Comparison of ENCODE assay signal across 9 cellular contexts in genomic region chr17:27239046-27239445, GRCh38. TPM values are rescaled to one million over a fixed set of nuclear protein-coding genes. Genes with fewer than 3 reads are reported as not detected.
A peak's percentile ranks its signal among the peaks of the same experiment; 100 is the strongest.
DNase-seq lines count a peak whose midpoint lies in the region; ATAC-seq and TF ChIP-seq lines count a peak whose summit lies in the region.
"Had no signal": no experiment of that assay in that cellular context is flagged by ENCODE, and none has a peak within 500 bp of the region (broad histone marks: within the 10 kb centered on the region; RNA-seq: fewer than 3 reads in every experiment).

No MANE protein-coding gene starts in this region.

- no peak overlapping the region for H3K27ac Mint-ChIP-seq in chondrocyte (ENCODE audit: unreplicated experiment)

- peak overlapping the region; percentile 38; the same call in 1 of the 2 replicates for H3K4me3 ChIP-seq in OCI-LY3 (ENCODE audit: low read length)

- H3K27me3 ChIP-seq in OCI-LY3 (ENCODE audit: low read depth, low read length) = peaks cover 62% of the 10 kb centered on the region

- peak; percentile 57 for ATAC-seq in GM21825 (IDR thresholded peaks at IDR 0.05; ENCODE audit: unreplicated experiment)

- H3K27ac ChIP-seq in OCI-LY3 (ENCODE audit: low read length) = no peak overlapping the region
- H3K27ac ChIP-seq: KMS-11 had no signal

- H4K20me1 ChIP-seq in OCI-LY3 (ENCODE audit: insufficient read depth, low read length) = peaks cover 40% of the 10 kb centered on the region

- no peak overlapping the region for H3K9ac ChIP-seq in OCI-LY3 (ENCODE audit: low read length)
- H3K9ac ChIP-seq: KMS-11 had no signal

- H3K4me2 ChIP-seq in OCI-LY3 (ENCODE audit: low read length) = peak overlapping the region; percentile 75
- H3K4me2 ChIP-seq: KMS-11 had no signal

- H3K36me3 ChIP-seq in OCI-LY3 (replicated peaks; ENCODE audit: low read depth, low read length) = no peaks in the 10 kb centered on the region

- H2AFZ ChIP-seq in OCI-LY3 (ENCODE audit: low read depth, low read length) = no peak overlapping the region

- no peak for TF ChIP-seq CTCF in OCI-LY3 (IDR thresholded peaks at IDR 0.05; ENCODE audit: low read depth, low read length)
- no peak for TF ChIP-seq CTCF in chondrocyte (IDR thresholded peaks at IDR 0.05)

- H3K27me3 Mint-ChIP-seq in chondrocyte (ENCODE audit: low read depth) = no peaks in the 10 kb centered on the region

- H3K4me3 Mint-ChIP-seq in chondrocyte (ENCODE audit: unreplicated experiment) = no peak overlapping the region

- H3K36me3 Mint-ChIP-seq in chondrocyte (ENCODE audit: low read depth) = no peaks in the 10 kb centered on the region

- H3K9me3 Mint-ChIP-seq in chondrocyte (ENCODE audit: low read depth) = no peaks in the 10 kb centered on the region

- H3K4me1 ChIP-seq in OCI-LY3 (ENCODE audit: low read length) = peaks cover 46% of the 10 kb centered on the region

- H3K4me1 Mint-ChIP-seq in chondrocyte (ENCODE audit: low read depth) = peaks cover 15% of the 10 kb centered on the region

- DNase-seq in activated T-cell treated with anti-CD3 and anti-CD28 coated beads for 48 hours (ENCODE audit: low read depth) (peak; percentile 14), chondrocyte (ENCODE audit: low spot score) (no peak), cerebellar nuclear complex (lab: John Stamatoyannopoulos, UW) (no peak)
- DNase-seq in activated T-cell treated with anti-CD3 and anti-CD28 coated beads, Interleukin-2, amount 50 U/mL, for 1 hour = no peak
- DNase-seq in stimulated activated CD8-positive, alpha-beta memory T cell treated with anti-CD3 and anti-CD28 coated beads, Interleukin-4, amount 100 ng/mL, for 48 hours = peak; percentile 42
- DNase-seq in activated effector memory CD4-positive, alpha-beta T cell treated with Interleukin-2 at 50 U/mL for 16 hours = no peak

- H3K9me3 ChIP-seq in OCI-LY3 (ENCODE audit: insufficient read depth, low read length) = no peaks in the 10 kb centered on the region

- no peaks in the 10 kb centered on the region for H3K79me2 ChIP-seq in OCI-LY3 (ENCODE audit: low read length)

RNA-seq across cellular contexts. Expression of gene WSB1, which starts 54.9 kb away (rescaled TPM):
- 110 to 218 TPM (median 205 TPM) in 3 replicates for total RNA-seq in chondrocyte

Comparison
In these comparisons a context has a peak if more than half of its experiments do, and no peak if none do; other contexts are left out.
1. DNase-seq: peak in activated T-cell treated with anti-CD3 and anti-CD28 coated beads for 48 hours (single experiment) and stimulated activated CD8-positive, alpha-beta memory T cell treated with anti-CD3 and anti-CD28 coated beads, Interleukin-4, amount 100 ng/mL, for 48 hours (single experiment); none in activated T-cell treated with anti-CD3 and anti-CD28 coated beads, Interleukin-2, amount 50 U/mL, for 1 hour (single experiment), chondrocyte (single experiment), cerebellar nuclear complex (0 of 2) and activated effector memory CD4-positive, alpha-beta T cell treated with Interleukin-2 at 50 U/mL for 16 hours (single experiment).